In the genomic region with DNA sequence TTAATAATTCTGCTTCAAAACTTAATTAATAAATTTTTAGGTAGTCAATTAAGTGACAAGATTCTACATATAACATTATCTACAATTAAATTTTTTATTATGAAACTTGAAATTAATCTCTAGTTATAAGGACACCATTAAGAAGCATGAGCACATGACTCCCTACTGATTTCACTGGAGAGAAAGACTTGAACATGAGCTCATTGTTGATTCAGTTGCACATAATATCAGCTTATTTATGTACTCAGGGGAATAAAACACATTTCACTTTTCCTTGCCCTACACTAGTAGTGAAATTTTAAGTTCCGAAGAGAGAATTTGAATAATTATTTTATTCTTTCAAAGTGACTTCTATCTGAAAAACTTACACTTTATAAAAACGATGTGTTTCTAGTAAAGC, we compare ENCODE assay signal across 23 cellular contexts.
"Had no signal": no experiment of that assay in that cellular context is flagged by ENCODE, and none has a peak within 500 bp of the region (broad histone marks: within the 10 kb centered on the region; RNA-seq: fewer than 3 reads in every experiment).

No MANE protein-coding gene starts in this region.

- H3K36me3 ChIP-seq: gastroesophageal sphincter, heart left ventricle, ovary, stomach, suprapubic skin, tibial nerve had no signal

- H3K4me3 ChIP-seq: body of pancreas, gastroesophageal sphincter, heart left ventricle, ovary, stomach, suprapubic skin, tibial nerve had no signal

- DNase-seq: activated CD4-positive, alpha-beta T cell treated with anti-CD3 and anti-CD28 coated beads for 36 hours; activated CD4-positive, alpha-beta T cell treated with anti-CD3 and anti-CD28 coated beads, Interleukin-2, amount 50 U/mL, for 4 hours; activated CD8-positive, alpha-beta memory T cell treated with anti-CD3 and anti-CD28 coated beads, Interleukin-2, amount 50 U/mL, for 48 hours; activated naive CD4-positive, alpha-beta T cell treated with Interleukin-2 at 50 U/mL for 16 hours; activated naive CD8-positive, alpha-beta T cell treated with anti-CD3 and anti-CD28 coated beads, Interleukin-2, amount 10 ng/mL, durations not matched to agents 7 days and 5 days; activated T-cell treated with anti-CD3 and anti-CD28 coated beads, Interleukin-2, amount 50 U/mL, for 4 hours; amygdala; body of pancreas; caudate nucleus; effector memory CD4-positive, alpha-beta T cell; heart left ventricle; mammary epithelial cell; midbrain; natural killer cell; ovary; small intestine; stimulated activated CD4-positive, alpha-beta T cell treated with anti-CD3 and anti-CD28 coated beads, Interleukin-15, amount 100 ng/mL, for 24 hours; stomach; T-helper 9 cell had no signal

- FAIRE-seq: islet of Langerhans, small intestine had no signal

- H3K9me3 ChIP-seq: body of pancreas, gastroesophageal sphincter, heart left ventricle, ovary, stomach, suprapubic skin, tibial nerve had no signal

- H3K27ac ChIP-seq: body of pancreas, gastroesophageal sphincter, ovary, stomach, suprapubic skin, tibial nerve had no signal

- H3K4me1 ChIP-seq: body of pancreas, suprapubic skin had no signal
